Comparison of ENCODE assay signal across 19 cellular contexts in the genomic region with DNA sequence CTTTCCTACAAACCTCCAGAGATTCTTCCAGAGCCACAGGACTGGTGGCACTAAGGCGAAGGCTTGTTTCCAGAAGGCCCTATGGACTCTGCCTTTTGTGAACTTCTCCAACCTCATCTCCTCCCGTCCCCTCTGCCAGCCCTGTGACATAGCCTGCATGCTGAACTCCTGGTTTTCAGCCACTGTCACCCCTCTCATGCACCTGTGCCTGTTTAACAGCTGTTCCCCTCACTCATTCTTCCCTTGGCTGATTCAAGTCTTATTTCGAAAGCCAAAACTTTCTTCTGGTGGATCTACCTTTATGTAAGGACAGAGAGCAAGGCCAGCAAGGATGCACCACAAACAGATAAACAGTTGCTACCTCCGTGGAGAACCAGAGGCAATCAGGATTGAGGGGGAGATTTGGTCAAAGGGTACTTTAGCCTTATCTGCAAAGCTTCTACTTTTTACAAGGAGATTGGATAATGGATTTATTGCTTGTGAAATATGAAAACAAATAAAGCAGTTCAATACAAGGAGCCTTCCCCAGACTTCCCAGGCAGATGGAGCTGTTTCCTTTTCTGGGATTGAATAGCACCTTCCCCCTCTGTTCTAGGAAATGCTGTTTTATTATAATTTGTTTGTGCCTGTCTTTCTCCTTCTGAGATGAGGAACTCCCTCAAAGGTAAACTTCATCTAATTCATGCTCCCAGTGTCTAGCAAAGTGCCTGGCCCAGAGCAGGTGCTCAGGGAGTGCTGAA. TPM values are rescaled to one million over a fixed set of nuclear protein-coding genes. Genes with fewer than 3 reads are reported as not detected.
DNase-seq lines count a peak whose midpoint lies in the region; ATAC-seq and TF ChIP-seq lines count a peak whose summit lies in the region.
"Had no signal": no experiment of that assay in that cellular context is flagged by ENCODE, and none has a peak within 500 bp of the region (broad histone marks: within the 10 kb centered on the region; RNA-seq: fewer than 3 reads in every experiment).

No MANE protein-coding gene starts in this region.

- TF ChIP-seq CTCF in C4-2B (conservative IDR thresholded peaks at IDR 0.05) = peak; percentile 38
- TF ChIP-seq CTCF in LNCaP clone FGC (IDR thresholded peaks at IDR 0.05; ENCODE audit: control insufficient read depth, extremely low read depth, insufficient read depth) = peak; percentile 28; the same call in 1 of the 2 replicates
- TF ChIP-seq CTCF in nephron progenitor cell (IDR thresholded peaks at IDR 0.05) = no peak
- no peak for TF ChIP-seq CTCF in GM20000 (IDR thresholded peaks at IDR 0.05; ENCODE audit: extremely low read depth, missing control alignments)

- H3K9me3 Mint-ChIP-seq in nephron progenitor cell = peaks cover 67% of the 10 kb centered on the region

- peaks cover 49% of the 10 kb centered on the region for H3K4me1 Mint-ChIP-seq in nephron progenitor cell

- intact Hi-C loops in left colon (cut with DNase I, micrococcal nuclease) = no loop called here

- no peak overlapping the region for H3K4me3 ChIP-seq in LNCaP clone FGC (ENCODE audit: low read depth, low read length)
- H3K4me3 ChIP-seq: BLaER1, GM12878, GM23248 had no signal

- DNase-seq in LNCaP clone FGC (ENCODE audit: low read depth) (no peak), left colon (no peak), nephron progenitor cell (no peak), dermis blood vessel endothelial cell (no peak), GM20000 (ENCODE audit: low spot score) (no peak), GOT3 (lab: John Stamatoyannopoulos, UW) (no peak)
- DNase-seq: 8988T; AML-193; Calu3; CD4-positive, CD25-positive, alpha-beta regulatory T cell; DMS 273 treated with DMSO at 0.1 percent for 48 hours; DMS79; GM23248; H7 had no signal

- peaks cover 17% of the 10 kb centered on the region for H3K27me3 Mint-ChIP-seq in nephron progenitor cell (ENCODE audit: low read depth, poor library complexity)

- peak overlapping the region; percentile 81 for H3K27ac Mint-ChIP-seq in nephron progenitor cell
- H3K27ac Mint-ChIP-seq: CD4-positive, CD25-positive, alpha-beta regulatory T cell had no signal

- ATAC-seq in left colon (peak; percentile 79), HG03442 (IDR thresholded peaks at IDR 0.05; ENCODE audit: unreplicated experiment) (no peak)
- ATAC-seq: GM12878 had no signal

- H3K36me3 Mint-ChIP-seq in nephron progenitor cell (ENCODE audit: low read depth) = peaks cover 28% of the 10 kb centered on the region
- H3K36me3 Mint-ChIP-seq: CD4-positive, CD25-positive, alpha-beta regulatory T cell had no signal

- H3K27ac ChIP-seq in C4-2B = peak overlapping the region; percentile 63
- H3K27ac ChIP-seq: BLaER1, GM23248, HL-60 had no signal

- no peak overlapping the region for H3K4me3 Mint-ChIP-seq in nephron progenitor cell

RNA-seq across cellular contexts. Expression of a gene that starts 5.7 kb away (rescaled TPM):
- total RNA-seq in left colon = 1 to 10 TPM in 1 of 2 donors, under 1 TPM in 1; 0.67 to 1.0 TPM
- total RNA-seq in dermis blood vessel endothelial cell = not detected in 2 replicates
- total RNA-seq: Calu3, GM12878, GM23248 had no signal

RNA-seq across cellular contexts. Expression of a gene that starts 23.0 kb away (rescaled TPM):
- total RNA-seq in left colon (100 to 1,000 TPM; 855 to 940 TPM), dermis blood vessel endothelial cell (639 and 1,493 TPM in 2 replicates)

Comparison
In these comparisons a context has a peak if more than half of its experiments do, and no peak if none do; other contexts are left out.
1. CTCF ChIP-seq: peak in C4-2B (single experiment) and LNCaP clone FGC (single experiment); none in nephron progenitor cell (single experiment) and GM20000 (single experiment).